Comparison of ENCODE assay signal across 5 cellular contexts in genomic region chr2:12152888-12153287, GRCh38.
"Had no signal": no experiment of that assay in that cellular context is flagged by ENCODE, and none has a peak within 500 bp of the region (broad histone marks: within the 10 kb centered on the region; RNA-seq: fewer than 3 reads in every experiment).

No MANE protein-coding gene starts in this region.

- H3K9me3 Mint-ChIP-seq: GM23338, H9, IgD-negative memory B cell had no signal

- H2AFZ ChIP-seq: GM23338 had no signal

- H3K27ac Mint-ChIP-seq: GM23338, IgD-negative memory B cell had no signal

- H3K4me2 ChIP-seq: GM23338 had no signal

- H3K4me3 Mint-ChIP-seq: GM23338, H9, IgD-negative memory B cell had no signal

- H3K4me3 ChIP-seq: GM23338 had no signal

- DNase-seq: H9, HCEC 1CT, KG1 had no signal

- ATAC-seq: GM23338 had no signal
